Comparison of ENCODE assay signal across 1 cellular context in genomic region chr19:42548545-42548944, GRCh38.
A peak's percentile ranks its signal among the peaks of the same experiment; 100 is the strongest.
TF ChIP-seq lines count a peak whose summit lies in the region.

No MANE protein-coding gene starts in this region.

TF ChIP-seq in K562, 482 proteins besides CTCF, POLR2A, EP300 and RAD21 (continued from another document):
- TF ChIP-seq VEZF1 (CRISPR knock-in tag; IDR thresholded peaks at IDR 0.05), result peak; percentile 65
- no peak for TF ChIP-seq ZKSCAN3 (CRISPR knock-in tag; IDR thresholded peaks at IDR 0.05)
- TF ChIP-seq CHAMP1 (IDR thresholded peaks at IDR 0.05), result no peak
